ENCODE assay signal across 15 cellular contexts in the genomic region with DNA sequence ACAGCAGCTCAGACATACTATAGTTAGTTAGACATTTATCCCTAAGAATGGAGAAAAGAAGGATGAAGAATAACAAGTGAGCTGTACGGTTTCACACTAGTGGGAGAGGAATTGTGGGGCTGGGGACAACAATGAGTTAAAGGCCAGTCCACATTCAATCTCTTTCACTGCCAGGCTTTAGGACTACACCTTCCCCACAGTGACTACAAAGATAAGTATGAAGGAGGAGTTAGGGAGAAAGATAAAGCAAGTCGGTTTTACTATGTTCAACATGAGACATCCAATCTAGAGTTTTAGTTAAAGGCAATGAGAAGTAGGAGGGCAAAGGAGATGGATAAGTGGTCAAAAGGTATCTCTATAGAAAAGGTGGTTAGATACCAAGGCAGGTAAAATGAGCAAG. TPM values are rescaled to one million over a fixed set of nuclear protein-coding genes. Genes with fewer than 3 reads are reported as not detected.
DNase-seq lines count a peak whose midpoint lies in the region; ATAC-seq and TF ChIP-seq lines count a peak whose summit lies in the region.
"Had no signal": no experiment of that assay in that cellular context is flagged by ENCODE, and none has a peak within 500 bp of the region (broad histone marks: within the 10 kb centered on the region; RNA-seq: fewer than 3 reads in every experiment).

No MANE protein-coding gene starts in this region.

- peaks cover 14 to 86% (median 73%) of the 10 kb centered on the region in 7 donors for H3K4me1 Mint-ChIP-seq in naive thymus-derived CD4-positive, alpha-beta T cell
- peaks cover 37 to 62% (median 48%) of the 10 kb centered on the region in 4 donors for H3K4me1 Mint-ChIP-seq in CD4-positive, alpha-beta memory T cell
- peaks cover 35% of the 10 kb centered on the region for H3K4me1 Mint-ChIP-seq in activated naive CD8-positive, alpha-beta T cell treated with anti-CD3 and anti-CD28 coated beads for 36 hours

- TF ChIP-seq POLR2A in breast epithelium (IDR thresholded peaks at IDR 0.05) (no peak), esophagus muscularis mucosa (IDR thresholded peaks at IDR 0.05; ENCODE audit: low read depth) (no peak)

- DNase-seq in AG20443 (ENCODE audit: low spot score) (peak; percentile 23), LHCN-M2 (ENCODE audit: low read depth) (peak; percentile 28), breast epithelium (ENCODE audit: low spot score in 2 of 2) (no peak), esophagus muscularis mucosa (ENCODE audit: extremely low spot score) (no peak), activated gamma-delta T cell treated with Interleukin-2 at 50 U/mL for 16 hours (no peak)
- DNase-seq in naive thymus-derived CD4-positive, alpha-beta T cell: no peak
- no peak for DNase-seq in CD4-positive, alpha-beta memory T cell
- no peak for DNase-seq in activated naive CD8-positive, alpha-beta T cell treated with anti-CD3 and anti-CD28 coated beads for 36 hours
- DNase-seq: amniotic stem cell, heart left ventricle, NCI-H1436, NCI-H526 had no signal

- POLR2A ChIA-PET in naive thymus-derived CD4-positive, alpha-beta T cell (lab: Charles Lee): interaction anchor here (0.6 kb wide), 1 partner anchor 10 kb away, joined by 3 read pairs; no protein-coding TSS in a partner anchor
- POLR2A ChIA-PET in CD4-positive, alpha-beta memory T cell (lab: Charles Lee; ENCODE audit: partially characterized antibody): no interaction called here

- H3K27ac ChIP-seq in breast epithelium: peak overlapping the region; percentile 37 to 60
- no peak overlapping the region for H3K27ac ChIP-seq in naive thymus-derived CD4-positive, alpha-beta T cell (ENCODE audit: low read depth, low read length)
- no peak overlapping the region for H3K27ac ChIP-seq in esophagus muscularis mucosa (replicated peaks in 1 of 4)
- H3K27ac ChIP-seq in CD4-positive, alpha-beta memory T cell (ENCODE audit: low read depth, low read length): no peak overlapping the region
- H3K27ac ChIP-seq: VCaP had no signal

- no peaks in the 10 kb centered on the region for H3K27me3 ChIP-seq in breast epithelium
- no peaks in the 10 kb centered on the region for H3K27me3 ChIP-seq in naive thymus-derived CD4-positive, alpha-beta T cell (ENCODE audit: control insufficient read depth in 2 of 2, insufficient read depth in 2 of 2, low read length in 2 of 2)
- no peaks in the 10 kb centered on the region for H3K27me3 ChIP-seq in esophagus muscularis mucosa
- H3K27me3 ChIP-seq in CD4-positive, alpha-beta memory T cell (ENCODE audit: insufficient read depth, low read length): no peaks in the 10 kb centered on the region
- H3K27me3 ChIP-seq: heart left ventricle, ovary had no signal

- no peak for TF ChIP-seq EP300 in esophagus muscularis mucosa (IDR thresholded peaks at IDR 0.05)

- no peak for ATAC-seq in naive thymus-derived CD4-positive, alpha-beta T cell

- no peaks in the 10 kb centered on the region for H3K9me3 Mint-ChIP-seq in naive thymus-derived CD4-positive, alpha-beta T cell
- H3K9me3 Mint-ChIP-seq in CD4-positive, alpha-beta memory T cell: no peaks in the 10 kb centered on the region
- no peaks in the 10 kb centered on the region for H3K9me3 Mint-ChIP-seq in activated naive CD8-positive, alpha-beta T cell treated with anti-CD3 and anti-CD28 coated beads for 36 hours

- TF ChIP-seq CTCF in breast epithelium (IDR thresholded peaks at IDR 0.05): no peak
- no peak for TF ChIP-seq CTCF in esophagus muscularis mucosa (IDR thresholded peaks at IDR 0.05)

- H3K9me3 ChIP-seq in breast epithelium: no peaks in the 10 kb centered on the region
- no peaks in the 10 kb centered on the region for H3K9me3 ChIP-seq in naive thymus-derived CD4-positive, alpha-beta T cell (ENCODE audit: control insufficient read depth in 2 of 3, low read length in 3 of 3)
- H3K9me3 ChIP-seq in esophagus muscularis mucosa: no peaks in the 10 kb centered on the region
- H3K9me3 ChIP-seq in CD4-positive, alpha-beta memory T cell (ENCODE audit: control insufficient read depth in 1 of 2, low read length in 2 of 2): no peaks in the 10 kb centered on the region
- H3K9me3 ChIP-seq: ovary had no signal

- H3K36me3 ChIP-seq in breast epithelium (no peaks in the 10 kb centered on the region), esophagus muscularis mucosa (peaks cover 0 to 8% (median 0%) of the 10 kb centered on the region in 4 donors)
- peaks cover 0 to 16% (median 0%) of the 10 kb centered on the region in 3 experiments for H3K36me3 ChIP-seq in naive thymus-derived CD4-positive, alpha-beta T cell (ENCODE audit: control insufficient read depth in 2 of 3, insufficient read depth in 3 of 3, low read length in 3 of 3)
- peaks cover 5% of the 10 kb centered on the region for H3K36me3 ChIP-seq in CD4-positive, alpha-beta memory T cell (ENCODE audit: insufficient read depth, low read length)
- H3K36me3 ChIP-seq: ovary had no signal

- H3K36me3 Mint-ChIP-seq in naive thymus-derived CD4-positive, alpha-beta T cell: peaks cover 5 to 37% (median 25%) of the 10 kb centered on the region in 5 donors
- peaks cover 18 to 22% of the 10 kb centered on the region in 2 donors for H3K36me3 Mint-ChIP-seq in CD4-positive, alpha-beta memory T cell
- peaks cover 13% of the 10 kb centered on the region for H3K36me3 Mint-ChIP-seq in activated naive CD8-positive, alpha-beta T cell treated with anti-CD3 and anti-CD28 coated beads for 36 hours

- H3K27me3 Mint-ChIP-seq in naive thymus-derived CD4-positive, alpha-beta T cell: no peaks in the 10 kb centered on the region
- H3K27me3 Mint-ChIP-seq in CD4-positive, alpha-beta memory T cell: no peaks in the 10 kb centered on the region
- no peaks in the 10 kb centered on the region for H3K27me3 Mint-ChIP-seq in activated naive CD8-positive, alpha-beta T cell treated with anti-CD3 and anti-CD28 coated beads for 36 hours

- 54% methylated on average over 2 of the region's 2 CpGs for WGBS in esophagus muscularis mucosa

- peak overlapping the region in 1 of 3 donors; percentile 34 for H3K4me3 ChIP-seq in breast epithelium
- no peak overlapping the region for H3K4me3 ChIP-seq in naive thymus-derived CD4-positive, alpha-beta T cell (ENCODE audit: low read length)
- peak overlapping the region in 1 of 4 donors; percentile 22 for H3K4me3 ChIP-seq in esophagus muscularis mucosa
- H3K4me3 ChIP-seq in CD4-positive, alpha-beta memory T cell (ENCODE audit: low read length in 2 of 2): no peak overlapping the region
- H3K4me3 ChIP-seq: lung, ovary had no signal

- CTCF ChIA-PET in naive thymus-derived CD4-positive, alpha-beta T cell (lab: Charles Lee): interaction anchor here (0.8 kb wide), 1 partner anchor 50 kb away, joined by 3 read pairs; no protein-coding TSS in a partner anchor
- CTCF ChIA-PET in CD4-positive, alpha-beta memory T cell (lab: Charles Lee; ENCODE audit: partially characterized antibody): no interaction called here

- H3K27ac Mint-ChIP-seq in naive thymus-derived CD4-positive, alpha-beta T cell: peak overlapping the region in 2 of 9 donors; percentile 14 to 29
- peak overlapping the region in 1 of 7 donors; percentile 1 for H3K27ac Mint-ChIP-seq in CD4-positive, alpha-beta memory T cell
- H3K27ac Mint-ChIP-seq in activated naive CD8-positive, alpha-beta T cell treated with anti-CD3 and anti-CD28 coated beads for 36 hours: no peak overlapping the region

- intact Hi-C loops in breast epithelium (cut with DNase I; ENCODE audit: low total_unique reads): loop anchor here (2.0 kb wide), 1 partner anchor 43 kb away; no protein-coding TSS in a partner anchor
- intact Hi-C loops in naive thymus-derived CD4-positive, alpha-beta T cell (cut with micrococcal nuclease): no loop called here
- intact Hi-C loops in esophagus muscularis mucosa (cut with DNase I): no loop called here
- intact Hi-C loops in CD4-positive, alpha-beta memory T cell (cut with micrococcal nuclease): no loop called here

- no peaks in the 10 kb centered on the region for H3K4me1 ChIP-seq in breast epithelium
- peaks cover 3 to 7% of the 10 kb centered on the region in 2 donors for H3K4me1 ChIP-seq in naive thymus-derived CD4-positive, alpha-beta T cell (ENCODE audit: control insufficient read depth in 2 of 2, insufficient read depth in 2 of 2, low read length in 2 of 2)
- H3K4me1 ChIP-seq in esophagus muscularis mucosa: peaks cover 18 to 36% (median 30%) of the 10 kb centered on the region in 4 donors
- peaks cover 15% of the 10 kb centered on the region for H3K4me1 ChIP-seq in CD4-positive, alpha-beta memory T cell (ENCODE audit: insufficient read depth, low read length)

- peak overlapping the region in 7 of 10 donors; percentile 5 to 47 (median 15) for H3K4me3 Mint-ChIP-seq in naive thymus-derived CD4-positive, alpha-beta T cell
- H3K4me3 Mint-ChIP-seq in CD4-positive, alpha-beta memory T cell: peak overlapping the region in 2 of 8 donors; percentile 2 to 5
- no peak overlapping the region for H3K4me3 Mint-ChIP-seq in activated naive CD8-positive, alpha-beta T cell treated with anti-CD3 and anti-CD28 coated beads for 36 hours

RNA-seq across cellular contexts. Expression of a gene that starts 16.3 kb away (rescaled TPM):
- total RNA-seq in LHCN-M2 (2014; rRNA removed) (43.5 and 49.8 TPM in 2 replicates), breast epithelium (100 to 1,000 TPM in 1 of 3 donors, 10 to 100 TPM in 2; 40.0 to 102 (median 60.0) TPM), esophagus muscularis mucosa (10 to 100 TPM; 25.6 to 48.2 (median 35.8) TPM)
- 7.7 TPM for polyA plus RNA-seq in LHCN-M2 (2012)
- 10 to 100 TPM; 10.6 to 34.6 (median 31.4) TPM for total RNA-seq in naive thymus-derived CD4-positive, alpha-beta T cell
- 10 to 100 TPM; 10.5 to 11.9 TPM for polyA plus RNA-seq in naive thymus-derived CD4-positive, alpha-beta T cell
- total RNA-seq in CD4-positive, alpha-beta memory T cell: 10 to 100 TPM; 30.1 to 31.2 TPM
- 10 to 100 TPM in 1 of 2 donors, 1 to 10 TPM in 1; 9.6 to 13.0 TPM for polyA plus RNA-seq in CD4-positive, alpha-beta memory T cell
- 1 to 10 TPM; 2.8 to 3.4 TPM for total RNA-seq in activated naive CD8-positive, alpha-beta T cell treated with anti-CD3 and anti-CD28 coated beads for 36 hours

Comparison
In these comparisons a context has a peak if more than half of its experiments do, and no peak if none do; other contexts are left out.
1. DNase-seq: peak in AG20443 (single experiment) and LHCN-M2 (single experiment); none in breast epithelium (0 of 2), naive thymus-derived CD4-positive, alpha-beta T cell (0 of 9), esophagus muscularis mucosa (single experiment), CD4-positive, alpha-beta memory T cell (0 of 5), activated gamma-delta T cell treated with Interleukin-2 at 50 U/mL for 16 hours (single experiment) and activated naive CD8-positive, alpha-beta T cell treated with anti-CD3 and anti-CD28 coated beads for 36 hours (single experiment).
2. H3K27ac ChIP-seq: peak in breast epithelium (2 of 2); none in naive thymus-derived CD4-positive, alpha-beta T cell (single experiment), esophagus muscularis mucosa (0 of 4) and CD4-positive, alpha-beta memory T cell (single experiment).